1 cellular context compared by ENCODE assay signal in genomic region chr7:1595027-1595426, GRCh38.
TF ChIP-seq lines count a peak whose summit lies in the region.

No MANE protein-coding gene starts in this region.

TF ChIP-seq in H1, 55 proteins besides CTCF, POLR2A, EP300 and RAD21:
- TF ChIP-seq SIN3A (conservative IDR thresholded peaks at IDR 0.05 in 1 of 2, IDR thresholded peaks at IDR 0.05 in 1 of 2; ENCODE audit: low read depth in 1 of 2, low read length in 2 of 2) (no peak), EGR1 (IDR thresholded peaks at IDR 0.05; ENCODE audit: borderline replicate concordance, low read depth, low read length) (no peak), BACH1 (IDR thresholded peaks at IDR 0.05; ENCODE audit: low read length) (no peak), TBP (IDR thresholded peaks at IDR 0.05; ENCODE audit: low read depth, low read length) (no peak), POU5F1 (IDR thresholded peaks at IDR 0.05; ENCODE audit: low read depth, low read length) (no peak), KDM1A (IDR thresholded peaks at IDR 0.05; ENCODE audit: borderline replicate concordance, low read length) (no peak), EZH2 (IDR thresholded peaks at IDR 0.05; ENCODE audit: low read depth, low read length, severe bottlenecking) (no peak), TAF1 (IDR thresholded peaks at IDR 0.05; ENCODE audit: low read depth, low read length) (no peak), E2F6 (IDR thresholded peaks at IDR 0.05) (no peak), CBX5 (IDR thresholded peaks at IDR 0.05; ENCODE audit: low read depth, low read length) (no peak), CREB1 (IDR thresholded peaks at IDR 0.05) (no peak), HDAC2 (IDR thresholded peaks at IDR 0.05; ENCODE audit: borderline replicate concordance in 1 of 2, low read depth in 2 of 2, low read length in 2 of 2) (no peak), RFX5 (IDR thresholded peaks at IDR 0.05; ENCODE audit: borderline replicate concordance, low read depth, low read length) (no peak), HDAC6 (IDR thresholded peaks at IDR 0.05; ENCODE audit: low read depth, low read length) (no peak), CEBPB (IDR thresholded peaks at IDR 0.05; ENCODE audit: low read depth, low read length) (no peak), KDM4A (IDR thresholded peaks at IDR 0.05; ENCODE audit: low read depth, low read length, severe bottlenecking) (no peak), ATF2 (IDR thresholded peaks at IDR 0.05; ENCODE audit: low read length) (no peak), CTBP2 (IDR thresholded peaks at IDR 0.05; ENCODE audit: borderline replicate concordance, insufficient read depth, insufficient read length, low read length) (no peak)
